ENCODE assay signal across 8 cellular contexts in the genomic region with DNA sequence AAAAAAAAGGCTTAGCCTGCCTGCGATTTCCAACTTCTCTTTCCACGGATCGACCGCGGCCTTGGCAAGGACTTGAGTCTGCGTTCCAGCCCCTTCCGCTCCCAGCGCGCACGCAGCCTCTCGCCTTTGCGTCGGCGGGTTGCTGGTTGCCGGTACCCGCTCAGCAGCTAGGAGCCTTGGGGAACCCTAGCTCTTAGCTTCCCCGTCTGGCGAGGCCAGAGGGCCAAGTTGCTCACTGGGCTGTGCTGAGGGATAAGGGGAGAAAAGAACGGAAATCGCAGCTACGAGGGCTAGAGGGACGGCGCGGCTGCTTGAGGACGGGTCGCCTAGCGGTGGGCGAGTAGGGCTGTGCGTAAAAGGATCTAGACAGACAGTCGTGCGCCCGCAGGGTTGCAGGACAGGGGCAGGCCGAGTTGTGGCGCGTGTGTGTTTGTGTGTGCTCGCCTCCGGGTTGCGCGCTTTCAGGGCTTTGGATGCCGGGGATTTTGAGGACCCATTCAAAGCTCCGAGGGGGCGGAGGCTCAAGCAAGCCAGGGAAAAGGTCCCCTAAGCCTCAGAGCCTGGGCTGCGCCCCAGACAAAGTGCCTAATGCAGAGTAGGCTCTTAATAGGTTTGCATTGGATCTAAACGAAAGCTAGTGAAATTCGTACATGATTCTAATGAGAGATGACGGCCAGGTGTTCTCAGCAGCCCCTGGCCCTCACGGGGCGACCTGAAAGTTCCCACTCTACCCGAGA. TPM values are rescaled to one million over a fixed set of nuclear protein-coding genes. Genes with fewer than 3 reads are reported as not detected.
DNase-seq lines count a peak whose midpoint lies in the region; ATAC-seq and TF ChIP-seq lines count a peak whose summit lies in the region.

No MANE protein-coding gene starts in this region.

- H3K14ac ChIP-seq in IMR-90 (replicated peaks; ENCODE audit: low read depth, low read length) = no peak overlapping the region

- no peaks in the 10 kb centered on the region for H3K36me3 Mint-ChIP-seq in activated CD8-positive, alpha-beta T cell treated with anti-CD3 and anti-CD28 coated beads for 36 hours (ENCODE audit: low read depth)

- H3K4me3 Mint-ChIP-seq in activated CD8-positive, alpha-beta T cell treated with anti-CD3 and anti-CD28 coated beads for 36 hours = peak overlapping the region; percentile 63

- POLR2A ChIA-PET in BJ (lab: Charles Lee) (interaction anchor here (0.6 kb wide), 1 partner anchor 158 kb away, joined by 3 read pairs; no protein-coding TSS in a partner anchor), IMR-90 (lab: Charles Lee; ENCODE audit: unreplicated experiment) (interaction anchor here (0.5 kb wide), 1 partner anchor 267 kb away, joined by 3 read pairs; no protein-coding TSS in a partner anchor)
- POLR2A ChIA-PET in activated CD8-positive, alpha-beta T cell treated with anti-CD3 and anti-CD28 coated beads for 36 hours (lab: Charles Lee) = interaction anchor here (0.5 to 1.7 kb wide), 3 partner anchors 54 to 936 kb away, joined by 3 to 4 read pairs (median 4); no protein-coding TSS in a partner anchor

- TF ChIP-seq CTCF in BJ (IDR thresholded peaks at IDR 0.05; ENCODE audit: insufficient read depth, low read depth, low read length) (no peak; the same call in 1 of the 2 replicates), IMR-90 (conservative IDR thresholded peaks at IDR 0.05; ENCODE audit: low read depth, low read length) (no peak), neural cell (IDR thresholded peaks at IDR 0.05; ENCODE audit: poor library complexity, severe bottlenecking) (peak; percentile 53)
- TF ChIP-seq CTCF in activated CD8-positive, alpha-beta T cell treated with anti-CD3 and anti-CD28 coated beads for 36 hours (IDR thresholded peaks at IDR 0.05) = no peak

- BruUV-seq in IMR-90 (replicated peaks; lab: Mats Ljungman, UMichigan) = no TSS peak

- no peak overlapping the region for H3K18ac ChIP-seq in IMR-90 (ENCODE audit: low read depth, low read length)

- no peak overlapping the region for H3K56ac ChIP-seq in IMR-90 (ENCODE audit: extremely low read depth, insufficient read depth, low read length)

- no peak overlapping the region for H2AK5ac ChIP-seq in IMR-90 (ENCODE audit: low read depth, low read length)

- H2BK120ac ChIP-seq in IMR-90 (ENCODE audit: low read depth, low read length) = no peak overlapping the region

- no peak overlapping the region for H2AK9ac ChIP-seq in IMR-90 (replicated peaks; ENCODE audit: low read depth, low read length, poor library complexity)

- H3K27ac Mint-ChIP-seq in activated CD8-positive, alpha-beta T cell treated with anti-CD3 and anti-CD28 coated beads for 36 hours = no peak overlapping the region

- intact Hi-C loops in IMR-90 (cut with micrococcal nuclease) = loop anchor here (5.0 kb wide), 1 partner anchor 147 kb away; a partner anchor contains a TSS
- intact Hi-C loops in activated CD8-positive, alpha-beta T cell treated with anti-CD3 and anti-CD28 coated beads for 36 hours (cut with micrococcal nuclease) = loop anchor here (10.0 kb wide), 1 partner anchor 410 kb away; no protein-coding TSS in a partner anchor

- H3K36me3 ChIP-seq in BJ (ENCODE audit: control insufficient read depth, insufficient read depth, low read length) = no peaks in the 10 kb centered on the region
- H3K36me3 ChIP-seq in IMR-90 (ENCODE audit: control insufficient read depth, insufficient read depth, low read length) = no peaks in the 10 kb centered on the region
- no peaks in the 10 kb centered on the region for H3K36me3 ChIP-seq in neural cell (ENCODE audit: insufficient read depth, low read length)

- H2BK5ac ChIP-seq in IMR-90 (ENCODE audit: low read depth, low read length, poor library complexity, severe bottlenecking) = no peak overlapping the region

- H2BK15ac ChIP-seq in IMR-90 (ENCODE audit: low read depth, low read length) = no peak overlapping the region

- peaks cover 45% of the 10 kb centered on the region for H3K4me1 Mint-ChIP-seq in activated CD8-positive, alpha-beta T cell treated with anti-CD3 and anti-CD28 coated beads for 36 hours (ENCODE audit: low read depth)

- H3K27ac ChIP-seq in IMR-90 (ENCODE audit: insufficient read depth, low read length) = no peak overlapping the region
- no peak overlapping the region for H3K27ac ChIP-seq in neural cell (ENCODE audit: low read length)

- H3K27me3 ChIP-seq in BJ (ENCODE audit: control insufficient read depth, insufficient read depth, low read length) = peaks cover 53% of the 10 kb centered on the region
- H3K27me3 ChIP-seq in IMR-90 (ENCODE audit: control insufficient read depth, insufficient read depth, low read length) = peaks cover 84% of the 10 kb centered on the region
- peaks cover 64% of the 10 kb centered on the region for H3K27me3 ChIP-seq in neural cell (ENCODE audit: insufficient read depth, low read depth, low read length)

- DNase-seq in BJ (ENCODE audit: low read depth) = no peak
- DNase-seq in IMR-90 = peak; percentile 55
- DNase-seq in activated CD8-positive, alpha-beta T cell treated with anti-CD3 and anti-CD28 coated beads for 36 hours = peak; percentile 53
- DNase-seq in fibroblast of peridontal ligament (ENCODE audit: extremely low read depth) = peak; percentile 64
- DNase-seq in cerebellar cortex (ENCODE audit: low spot score) = no peak

- TF ChIP-seq RAD21 in IMR-90 (IDR thresholded peaks at IDR 0.05; ENCODE audit: low read length) (no peak), neural cell (conservative IDR thresholded peaks at IDR 0.05) (peak; percentile 12)

- H3K27me3 Mint-ChIP-seq in activated CD8-positive, alpha-beta T cell treated with anti-CD3 and anti-CD28 coated beads for 36 hours = peaks cover 75% of the 10 kb centered on the region

- 4% methylated on average over 10 of the region's 49 CpGs; no CpG with 5 or more reads in 1 of the 2 experiments for WGBS in IMR-90 (ENCODE audit: extremely low coverage in 2 of 2, insufficient read length in 1 of 2), 2 experiments

- H3K9ac ChIP-seq in IMR-90 (ENCODE audit: low read depth, low read length) = no peak overlapping the region
- no peak overlapping the region for H3K9ac ChIP-seq in neural cell (ENCODE audit: low read length)

- H3K4me3 ChIP-seq in BJ (ENCODE audit: low read depth, low read length) (peak overlapping the region; percentile 32), IMR-90 (ENCODE audit: insufficient read depth, low read depth, low read length) (peak overlapping the region; percentile 22), neural cell (ENCODE audit: low read length) (peak overlapping the region; percentile 59)

- H3K79me1 ChIP-seq in IMR-90 (ENCODE audit: low read depth in 1 of 2, low read length in 2 of 2) = no peaks in the 10 kb centered on the region

- H3K4ac ChIP-seq in IMR-90 (ENCODE audit: low read depth, low read length) = no peak overlapping the region

- no peak overlapping the region for H2BK20ac ChIP-seq in IMR-90 (ENCODE audit: low read depth, low read length)

- H4K91ac ChIP-seq in IMR-90 (ENCODE audit: insufficient read depth, low read depth, low read length) = no peak overlapping the region

- peak; percentile 21 for ATAC-seq in IMR-90 (ENCODE audit: low read depth)
- peak; percentile 15 for ATAC-seq in activated CD8-positive, alpha-beta T cell treated with anti-CD3 and anti-CD28 coated beads for 36 hours
- ATAC-seq in HG02759 (IDR thresholded peaks at IDR 0.05; ENCODE audit: unreplicated experiment) = no peak
- no peak for ATAC-seq in GM18511 (IDR thresholded peaks at IDR 0.05; ENCODE audit: unreplicated experiment)

- H4K20me1 ChIP-seq in IMR-90 (ENCODE audit: insufficient read depth, low read length) (0 out of 2 replicates have a peak, but pooled peaks cover 5% of the 10 kb centered on the region), neural cell (ENCODE audit: insufficient read depth) (no peaks in the 10 kb centered on the region)

- no peaks in the 10 kb centered on the region for H3K9me2 ChIP-seq in neural cell (ENCODE audit: insufficient read depth, low read length)

- no peaks in the 10 kb centered on the region for H3K79me2 ChIP-seq in neural cell (replicated peaks; ENCODE audit: insufficient read depth, low read length)

- H4K5ac ChIP-seq in IMR-90 (ENCODE audit: low read depth, low read length) = no peak overlapping the region

- H3K4me1 ChIP-seq in IMR-90 (ENCODE audit: control insufficient read depth, insufficient read depth, low read length) = no peaks in the 10 kb centered on the region; the same call in 1 of the 2 replicates

- H3K23ac ChIP-seq in IMR-90 (ENCODE audit: low read depth, low read length) = no peak overlapping the region

- no peak for TF ChIP-seq POLR2A in IMR-90 (IDR thresholded peaks at IDR 0.05; ENCODE audit: low read depth, low read length)

- dilution Hi-C loops in IMR-90 (cut with HindIII; ENCODE audit: low sequenced_read_pairs, unreplicated experiment) = no loop called here

- H2AFZ ChIP-seq in IMR-90 (replicated peaks; ENCODE audit: low read length, poor library complexity) (peak overlapping the region; percentile 85), neural cell (ENCODE audit: low read depth, low read length) (no peak overlapping the region)

- H3K9me3 ChIP-seq in IMR-90 (ENCODE audit: control insufficient read depth, insufficient read depth, low read length) (no peaks in the 10 kb centered on the region), neural cell (ENCODE audit: low read length) (no peaks in the 10 kb centered on the region)

- H4K8ac ChIP-seq in IMR-90 (ENCODE audit: low read depth in 2 of 2, low read length in 2 of 2) = no peak overlapping the region

- TF ChIP-seq EP300 in neural cell (conservative IDR thresholded peaks at IDR 0.05; ENCODE audit: poor library complexity, severe bottlenecking) = no peak

- CTCF ChIA-PET in BJ (lab: Yijun Ruan, JAX) (interaction anchor here (0.5 to 3.9 kb wide), 16 partner anchors 8 to 414 kb away, joined by 3 to 36 read pairs (median 4); a partner anchor contains a TSS), IMR-90 (lab: Yijun Ruan, JAX) (interaction anchor here (1.1 to 1.9 kb wide), 3 partner anchors 377 to 408 kb away, joined by 3 to 12 read pairs (median 4); no protein-coding TSS in a partner anchor)
- CTCF ChIA-PET in activated CD8-positive, alpha-beta T cell treated with anti-CD3 and anti-CD28 coated beads for 36 hours (lab: Charles Lee) = interaction anchor here (0.6 to 1.7 kb wide), 15 partner anchors 12 to 416 kb away, joined by 3 to 14 read pairs (median 3); a partner anchor contains a TSS

- H3F3A ChIP-seq in neural cell (ENCODE audit: insufficient read depth, low read length, poor library complexity, severe bottlenecking) = peaks cover 4% of the 10 kb centered on the region

- H3K9me3 Mint-ChIP-seq in activated CD8-positive, alpha-beta T cell treated with anti-CD3 and anti-CD28 coated beads for 36 hours = no peaks in the 10 kb centered on the region

- in situ Hi-C loops in IMR-90 (cut with MboI; ENCODE audit: low sequenced_read_pairs) = loop anchor here (5.0 to 10.0 kb wide), 2 partner anchors 380 to 412 kb away; no protein-coding TSS in a partner anchor

- H3K4me2 ChIP-seq in IMR-90 (ENCODE audit: low read depth, low read length) (peak overlapping the region; percentile 95), neural cell (ENCODE audit: low read length) (no peak overlapping the region)

- no peaks in the 10 kb centered on the region for H3K9me1 ChIP-seq in IMR-90 (ENCODE audit: insufficient read depth, low read length)

RNA-seq across cellular contexts. Expression of a gene that starts 40.5 kb away (rescaled TPM):
- 20.1 and 33.6 TPM in 2 replicates for polyA plus RNA-seq in BJ (2011; rRNA removed)
- 14.5 and 23.0 TPM in 2 replicates for polyA minus RNA-seq in BJ (2011; rRNA and poly(A)+ RNA removed)
- total RNA-seq in IMR-90 (2012; rRNA removed) = 17.5 and 24.7 TPM in 2 replicates
- polyA plus RNA-seq in IMR-90 (2012; rRNA removed) = 8.0 and 10.4 TPM in 2 replicates
- 42.4 and 107 TPM in 2 replicates for polyA plus RNA-seq in IMR-90 (2012; cell fraction: cytosol; rRNA removed)
- polyA plus RNA-seq in IMR-90 (2012; cell fraction: nucleus; rRNA removed; ENCODE audit: low replicate concordance) = 9.1 and 21.6 TPM in 2 replicates
- 1 to 10 TPM; 7.2 to 7.5 TPM for total RNA-seq in activated CD8-positive, alpha-beta T cell treated with anti-CD3 and anti-CD28 coated beads for 36 hours
- 54.7 and 59.9 TPM in 2 replicates for polyA plus RNA-seq in neural cell
- 41.6 and 48.4 TPM in 2 replicates for polyA minus RNA-seq in neural cell

RNA-seq across cellular contexts. Expression of a gene that starts 50.8 kb away (rescaled TPM):
- polyA plus RNA-seq in BJ (2011; rRNA removed) = not detected in 2 replicates
- not detected in 2 replicates for polyA minus RNA-seq in BJ (2011; rRNA and poly(A)+ RNA removed)
- not detected in 2 replicates for total RNA-seq in IMR-90 (2012; rRNA removed)
- not detected in 2 replicates for polyA plus RNA-seq in IMR-90 (2012; rRNA removed)
- not detected in 2 replicates for polyA plus RNA-seq in IMR-90 (2012; cell fraction: cytosol; rRNA removed)
- polyA plus RNA-seq in IMR-90 (2012; cell fraction: nucleus; rRNA removed; ENCODE audit: low replicate concordance) = not detected in 2 replicates
- total RNA-seq in activated CD8-positive, alpha-beta T cell treated with anti-CD3 and anti-CD28 coated beads for 36 hours = not detected
- 0.50 and 1.3 TPM in 2 replicates for polyA plus RNA-seq in neural cell
- 1.3 and 1.7 TPM in 2 replicates for polyA minus RNA-seq in neural cell

Comparison
In these comparisons a context has a peak if more than half of its experiments do, and no peak if none do; other contexts are left out.
1. DNase-seq: peak in IMR-90 (single experiment), activated CD8-positive, alpha-beta T cell treated with anti-CD3 and anti-CD28 coated beads for 36 hours (single experiment) and fibroblast of peridontal ligament (single experiment); none in BJ (single experiment) and cerebellar cortex (single experiment).
2. ATAC-seq: peak in IMR-90 (single experiment) and activated CD8-positive, alpha-beta T cell treated with anti-CD3 and anti-CD28 coated beads for 36 hours (single experiment); none in HG02759 (single experiment) and GM18511 (single experiment).
3. Peak in every context shown above with its lines, with median percentiles within 50 percentile points of each other: H3K4me3 ChIP-seq.